In the genomic region with DNA sequence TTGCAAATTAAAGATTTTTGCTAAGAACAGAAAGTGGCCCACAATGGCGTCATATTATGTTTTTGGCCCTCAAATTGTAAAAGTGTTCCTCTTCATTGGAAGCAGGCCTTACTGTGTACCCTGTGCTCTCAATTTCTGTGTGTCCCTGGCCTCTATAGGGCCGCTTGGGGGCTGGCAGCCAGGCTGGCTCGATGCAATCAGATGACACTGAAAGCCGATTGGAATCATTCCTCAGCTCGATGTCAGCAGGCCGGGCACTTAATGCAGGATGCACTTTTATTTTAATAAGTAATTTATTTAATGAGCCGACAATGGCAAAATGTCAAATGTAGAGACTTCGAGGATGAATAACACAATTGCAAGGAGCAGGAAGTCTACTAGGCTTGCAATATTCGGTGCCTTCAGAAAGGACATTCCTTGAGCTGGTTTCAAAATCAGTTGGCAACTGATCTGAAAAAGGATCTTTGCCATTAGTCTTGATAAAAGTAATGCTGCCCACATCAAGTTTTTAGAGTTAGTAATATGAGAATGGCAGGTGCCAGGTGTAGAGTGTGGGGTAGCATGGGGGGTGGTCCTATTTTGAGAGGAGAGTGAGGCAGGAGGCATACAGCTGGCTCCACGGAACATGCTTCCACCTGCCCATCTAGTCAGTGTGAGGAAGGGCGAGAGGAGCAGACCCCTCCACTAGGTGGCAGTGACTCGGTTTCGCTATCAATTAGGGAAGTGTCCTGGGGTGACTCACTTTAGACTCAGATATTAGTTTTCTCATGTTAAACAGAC, we compare ENCODE assay signal across 8 cellular contexts.
DNase-seq lines count a peak whose midpoint lies in the region; ATAC-seq lines count a peak whose summit lies in the region.

No MANE protein-coding gene starts in this region.

- peak; percentile 100 for ATAC-seq in GM18870 (IDR thresholded peaks at IDR 0.05; ENCODE audit: unreplicated experiment)
- peak; percentile 100 for ATAC-seq in HG03039 (IDR thresholded peaks at IDR 0.05; ENCODE audit: unreplicated experiment)
- ATAC-seq in naive B cell (ENCODE audit: low read depth in 2 of 2) = peak; percentile 100

- peaks cover 0 to 6% (median 5%) of the 10 kb centered on the region in 3 donors for H3K27me3 Mint-ChIP-seq in naive B cell

- peaks cover 3 to 5% (median 3%) of the 10 kb centered on the region in 3 donors for H3K4me1 Mint-ChIP-seq in naive B cell

- no peak overlapping the region for H3K4me3 ChIP-seq in effector memory CD4-positive, alpha-beta T cell (ENCODE audit: insufficient read depth, low read depth, low read length, poor library complexity, severe bottlenecking)

- DNase-seq in AML-193 (lab: John Stamatoyannopoulos, UW) (peak; percentile 80 to 86), NCI-H2227 treated with DMSO at 0.1 percent for 48 hours (lab: John Stamatoyannopoulos, UW) (peak; percentile 28), naive B cell (peak; percentile 51), T1000 (lab: John Stamatoyannopoulos, UW) (no peak)
- DNase-seq in activated CD4-positive, alpha-beta T cell treated with anti-CD3 and anti-CD28 coated beads for 24 hours (ENCODE audit: low read depth in 2 of 2) = peak; percentile 23 to 37
- peak; percentile 13 to 28 (median 18) for DNase-seq in effector memory CD4-positive, alpha-beta T cell

- no peaks in the 10 kb centered on the region for H3K36me3 Mint-ChIP-seq in naive B cell

- no peaks in the 10 kb centered on the region for H3K9me3 ChIP-seq in effector memory CD4-positive, alpha-beta T cell (ENCODE audit: control insufficient read depth, low read length)

- no peaks in the 10 kb centered on the region for H3K4me1 ChIP-seq in effector memory CD4-positive, alpha-beta T cell (ENCODE audit: control insufficient read depth, insufficient read depth, low read length, poor library complexity, severe bottlenecking)

- no peaks in the 10 kb centered on the region for H3K36me3 ChIP-seq in effector memory CD4-positive, alpha-beta T cell (ENCODE audit: control insufficient read depth, insufficient read depth, low read length)

- peak overlapping the region in 1 of 6 donors; percentile 91 for H3K27ac Mint-ChIP-seq in naive B cell

- peak overlapping the region in 2 of 8 donors; percentile 26 to 59 for H3K4me3 Mint-ChIP-seq in naive B cell

- no peak overlapping the region for H3K27ac ChIP-seq in effector memory CD4-positive, alpha-beta T cell (ENCODE audit: insufficient read depth, low read length, poor library complexity, severe bottlenecking)

- no peaks in the 10 kb centered on the region for H3K9me3 Mint-ChIP-seq in naive B cell

- H3K27me3 ChIP-seq in effector memory CD4-positive, alpha-beta T cell (replicated peaks; ENCODE audit: control insufficient read depth, insufficient read depth, low read length, poor library complexity, severe bottlenecking) = no peaks in the 10 kb centered on the region
